9 cellular contexts compared by ENCODE assay signal in genomic region chr10:61592581-61592980, GRCh38.
DNase-seq lines count a peak whose midpoint lies in the region; ATAC-seq and TF ChIP-seq lines count a peak whose summit lies in the region.
"Had no signal": no experiment of that assay in that cellular context is flagged by ENCODE, and none has a peak within 500 bp of the region (broad histone marks: within the 10 kb centered on the region; RNA-seq: fewer than 3 reads in every experiment).

No MANE protein-coding gene starts in this region.

- CTCF ChIA-PET in BJ (lab: Yijun Ruan, JAX): interaction anchor here (1.0 to 2.2 kb wide), 3 partner anchors 8 to 13 kb away, joined by 3 to 7 read pairs (median 3); no protein-coding TSS in a partner anchor

- no peaks in the 10 kb centered on the region for H3K27me3 ChIP-seq in BJ (ENCODE audit: control insufficient read depth, insufficient read depth, low read length)

- TF ChIP-seq CTCF in BJ (IDR thresholded peaks at IDR 0.05; ENCODE audit: insufficient read depth, low read depth, low read length): peak; percentile 19; the same call in 1 of the 2 replicates
- TF ChIP-seq CTCF in fibroblast of the aortic adventitia (IDR thresholded peaks at IDR 0.05; ENCODE audit: insufficient read depth, low read length): no peak

- no peaks in the 10 kb centered on the region for H3K36me3 ChIP-seq in BJ (ENCODE audit: control insufficient read depth, insufficient read depth, low read length)

- H3K4me3 ChIP-seq in BJ (ENCODE audit: low read depth, low read length) (no peak overlapping the region), fibroblast of the aortic adventitia (ENCODE audit: low read depth, low read length) (no peak overlapping the region)

- no peak for DNase-seq in BJ (ENCODE audit: low read depth)
- DNase-seq in Kasumi-1 (lab: John Stamatoyannopoulos, UW): peak; percentile 43 to 44
- DNase-seq in fibroblast of the aortic adventitia (ENCODE audit: low read depth): peak; percentile 1
- no peak for DNase-seq in NCI-H1105 treated with DMSO at 0.1 percent for 48 hours (lab: John Stamatoyannopoulos, UW)
- DNase-seq: activated naive CD8-positive, alpha-beta T cell treated with anti-CD3 and anti-CD28 coated beads, Interleukin-2, amount 10 ng/mL, durations not matched to agents 7 days and 5 days had no signal

- peak; percentile 79 for ATAC-seq in GM21360 (IDR thresholded peaks at IDR 0.05; ENCODE audit: unreplicated experiment)
- ATAC-seq in HG03460 (IDR thresholded peaks at IDR 0.05; ENCODE audit: unreplicated experiment): no peak
- ATAC-seq in GM18498 (IDR thresholded peaks at IDR 0.05; ENCODE audit: unreplicated experiment): no peak
- no peak for ATAC-seq in HG03097 (IDR thresholded peaks at IDR 0.05; ENCODE audit: low FRiP score, unreplicated experiment)

- POLR2A ChIA-PET in BJ (lab: Charles Lee): no interaction called here

Comparison
In these comparisons a context has a peak if more than half of its experiments do, and no peak if none do; other contexts are left out.
1. DNase-seq: peak in Kasumi-1 (2 of 2) and fibroblast of the aortic adventitia (single experiment); none in BJ (single experiment) and NCI-H1105 treated with DMSO at 0.1 percent for 48 hours (single experiment).